Comparison of ENCODE assay signal across 8 cellular contexts in the genomic region with DNA sequence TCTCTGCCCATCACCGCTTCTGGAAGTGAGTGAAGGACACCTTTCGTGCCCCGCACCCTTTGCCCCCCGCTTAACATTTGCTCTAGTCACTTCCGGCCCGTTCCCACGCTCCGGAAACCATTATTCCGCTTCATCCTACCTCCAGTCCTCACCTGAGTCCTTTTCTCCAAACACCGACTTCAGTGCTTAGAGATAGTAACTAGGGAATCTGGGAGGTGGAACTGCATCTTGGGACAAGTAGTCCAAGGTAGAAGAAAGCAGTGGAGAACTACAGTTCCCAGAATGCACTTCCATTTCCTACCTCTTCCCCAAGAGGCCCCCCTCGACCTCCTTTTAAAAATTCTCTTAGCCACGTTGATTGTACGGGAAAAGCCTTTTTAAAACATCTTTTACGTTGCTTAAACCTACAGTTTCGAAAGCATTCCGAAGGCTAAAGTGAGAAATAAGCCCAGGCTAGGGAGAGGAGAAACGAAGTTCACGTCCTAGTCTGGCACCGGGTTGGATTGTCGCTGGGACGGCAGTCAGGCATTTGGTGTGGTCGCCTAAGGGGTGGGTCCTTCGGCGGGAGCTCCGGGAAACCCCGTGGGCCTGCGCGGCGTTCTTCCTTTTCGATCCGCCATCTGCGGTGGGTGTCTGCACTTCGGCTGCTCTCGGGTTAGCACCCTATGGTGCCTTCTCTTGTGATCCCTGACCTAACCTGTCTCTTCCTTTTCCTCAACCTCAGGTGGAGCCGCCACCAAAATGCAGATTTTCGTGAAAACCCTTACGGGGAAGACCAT. TPM values are rescaled to one million over a fixed set of nuclear protein-coding genes. Genes with fewer than 3 reads are reported as not detected.
DNase-seq lines count a peak whose midpoint lies in the region; ATAC-seq and TF ChIP-seq lines count a peak whose summit lies in the region.

CLHC1 (minus strand) TSS at position 210 of the 779 bp plus-strand sequence. CDS start 9,882 bp downstream, outside the sequence.
RPS27A (plus strand) TSS at position 605 of the 779 bp plus-strand sequence; CDS start at position 742, 137 bp downstream.

- H3K4me3 Mint-ChIP-seq in activated naive CD4-positive, alpha-beta T cell treated with anti-CD3 and anti-CD28 coated beads, Interleukin-2, amount 50 U/mL, for 24 hours, result peak within 1 kb of the TSS; percentile 99
- H3K4me3 Mint-ChIP-seq in glutamatergic neuron (ENCODE audit: unreplicated experiment), result peak within 1 kb of the TSS; percentile 100

- peaks cover 34% of the 10 kb centered on the region for H3F3A ChIP-seq in SK-N-SH (replicated peaks; ENCODE audit: insufficient read depth)

- H3K4me3 ChIP-seq in SK-N-SH (ENCODE audit: low read depth in 2 of 2, low read length in 1 of 2) (peak within 1 kb of the TSS; percentile 93 to 98), osteoblast (ENCODE audit: insufficient read depth, low read length) (peak within 1 kb of the TSS; percentile 96), thoracic aorta (peak within 1 kb of the TSS; percentile 99)

- TF ChIP-seq CTCF in SK-N-SH (IDR thresholded peaks at IDR 0.05) (no peak), glutamatergic neuron (IDR thresholded peaks at IDR 0.05; ENCODE audit: partially characterized antibody, unreplicated experiment) (peak; percentile 19), osteoblast (IDR thresholded peaks at IDR 0.05; ENCODE audit: extremely low read depth, low read depth, low read length) (no peak), thoracic aorta (IDR thresholded peaks at IDR 0.05) (peak; percentile 18)

- TF ChIP-seq RAD21 in SK-N-SH (IDR thresholded peaks at IDR 0.05; ENCODE audit: low read length), result no peak

- CTCF ChIA-PET in SK-N-SH (lab: Yijun Ruan, JAX), result interaction anchor here (1.0 to 1.4 kb wide), 3 partner anchors 10 to 199 kb away, joined by 3 to 4 read pairs (median 3); no protein-coding TSS in a partner anchor

- H3K4me1 Mint-ChIP-seq in activated naive CD4-positive, alpha-beta T cell treated with anti-CD3 and anti-CD28 coated beads, Interleukin-2, amount 50 U/mL, for 24 hours, result peaks cover 54% of the 10 kb centered on the region
- peaks cover 15% of the 10 kb centered on the region for H3K4me1 Mint-ChIP-seq in glutamatergic neuron (ENCODE audit: low read depth, unreplicated experiment)

- peaks cover 31% of the 10 kb centered on the region for H3K36me3 Mint-ChIP-seq in activated naive CD4-positive, alpha-beta T cell treated with anti-CD3 and anti-CD28 coated beads, Interleukin-2, amount 50 U/mL, for 24 hours
- H3K36me3 Mint-ChIP-seq in glutamatergic neuron (ENCODE audit: unreplicated experiment), result no peaks in the 10 kb centered on the region

- H3K36me3 ChIP-seq in SK-N-SH (replicated peaks in 1 of 2; ENCODE audit: control insufficient read depth in 1 of 2, insufficient read depth in 2 of 2, low read length in 1 of 2), result peaks cover 38 to 39% of the 10 kb centered on the region in 2 experiments
- H3K36me3 ChIP-seq in osteoblast (ENCODE audit: insufficient read depth, low read length), result peaks cover 40% of the 10 kb centered on the region
- peaks cover 23% of the 10 kb centered on the region for H3K36me3 ChIP-seq in thoracic aorta

- DNase-seq in GM04504 (ENCODE audit: low read depth), result peak; percentile 89
- peak; percentile 90 for DNase-seq in NCI-H1048 (lab: John Stamatoyannopoulos, UW)
- DNase-seq in SK-N-SH, result peak; percentile 92
- DNase-seq in glutamatergic neuron, result peak; percentile 95
- DNase-seq in osteoblast (ENCODE audit: insufficient read length, low spot score, missing footprints), result peak; percentile 95
- DNase-seq in thoracic aorta (ENCODE audit: low spot score), result no peak

- peak within 1 kb of the TSS; percentile 90 for H3K4me2 ChIP-seq in SK-N-SH
- peak within 1 kb of the TSS; percentile 99 for H3K4me2 ChIP-seq in osteoblast (ENCODE audit: insufficient read depth, low read length)

- peak within 1 kb of the TSS; percentile 95 to 98 for H3K27ac ChIP-seq in SK-N-SH (ENCODE audit: low read depth in 2 of 2, low read length in 1 of 2)
- H3K27ac ChIP-seq in osteoblast (ENCODE audit: low read depth, low read length), result peak within 1 kb of the TSS; percentile 99
- peak within 1 kb of the TSS; percentile 93 to 97 for H3K27ac ChIP-seq in thoracic aorta

- no peaks in the 10 kb centered on the region for H3K27me3 ChIP-seq in SK-N-SH (ENCODE audit: insufficient read depth)
- H3K27me3 ChIP-seq in osteoblast (ENCODE audit: insufficient read depth, low read length), result no peaks in the 10 kb centered on the region
- no peaks in the 10 kb centered on the region for H3K27me3 ChIP-seq in thoracic aorta (replicated peaks; ENCODE audit: insufficient read depth)

- peak; percentile 86 for ATAC-seq in HG02571 (IDR thresholded peaks at IDR 0.05; ENCODE audit: unreplicated experiment)
- ATAC-seq in thoracic aorta (ENCODE audit: insufficient number of reproducible peaks, low FRiP score, low read depth), result peak; percentile 98

- POLR2A ChIA-PET in SK-N-SH (lab: Yijun Ruan, JAX), result interaction anchor here (0.6 to 1.3 kb wide), 6 partner anchors 9 to 1221 kb away, joined by 3 to 6 read pairs (median 4); partner anchors contain the start of genes CCDC88A and CFAP36

- peaks cover 12 to 13% of the 10 kb centered on the region in 2 experiments; a peak in 3 of 4 replicates for H3K4me1 ChIP-seq in SK-N-SH (ENCODE audit: control insufficient read depth in 1 of 2, insufficient read depth in 2 of 2, low read depth in 1 of 2, low read length in 1 of 2)
- H3K4me1 ChIP-seq in osteoblast (ENCODE audit: insufficient read depth, low read length), result peaks cover 31% of the 10 kb centered on the region
- H3K4me1 ChIP-seq in thoracic aorta (ENCODE audit: control insufficient read depth in 1 of 2, low read depth in 2 of 2), result peaks cover 16 to 27% of the 10 kb centered on the region in 2 donors

- no peaks in the 10 kb centered on the region for H3K27me3 Mint-ChIP-seq in activated naive CD4-positive, alpha-beta T cell treated with anti-CD3 and anti-CD28 coated beads, Interleukin-2, amount 50 U/mL, for 24 hours
- peaks cover 11% of the 10 kb centered on the region for H3K27me3 Mint-ChIP-seq in glutamatergic neuron (ENCODE audit: unreplicated experiment)

- no peaks in the 10 kb centered on the region for H3K9me2 ChIP-seq in SK-N-SH

- peak within 1 kb of the TSS; percentile 96 for H2AFZ ChIP-seq in SK-N-SH (ENCODE audit: low read depth)
- H2AFZ ChIP-seq in osteoblast (ENCODE audit: low read length), result peak within 1 kb of the TSS; percentile 98

- under 1% methylated on average over 37 of the region's 37 CpGs for WGBS in SK-N-SH (ENCODE audit: low lambda C conversion rate)

- H4K20me1 ChIP-seq in SK-N-SH (ENCODE audit: insufficient read depth) (peaks cover 12% of the 10 kb centered on the region; the same call in 1 of the 2 replicates), osteoblast (ENCODE audit: insufficient read depth, low read length) (peaks cover 23% of the 10 kb centered on the region)

- no peaks in the 10 kb centered on the region for H3K9me3 Mint-ChIP-seq in activated naive CD4-positive, alpha-beta T cell treated with anti-CD3 and anti-CD28 coated beads, Interleukin-2, amount 50 U/mL, for 24 hours
- H3K9me3 Mint-ChIP-seq in glutamatergic neuron (ENCODE audit: unreplicated experiment), result peaks cover 14% of the 10 kb centered on the region

- H3K79me2 ChIP-seq in SK-N-SH (ENCODE audit: insufficient read depth) (peaks cover 62% of the 10 kb centered on the region), osteoblast (ENCODE audit: insufficient read depth, low read length) (peaks cover 70% of the 10 kb centered on the region)

- no peak for TF ChIP-seq EP300 in SK-N-SH (IDR thresholded peaks at IDR 0.05; ENCODE audit: borderline replicate concordance in 1 of 2, low read depth in 1 of 2, low read length in 1 of 2)

- peak within 1 kb of the TSS; percentile 98 for H3K9ac ChIP-seq in SK-N-SH

- H3K27ac Mint-ChIP-seq in activated naive CD4-positive, alpha-beta T cell treated with anti-CD3 and anti-CD28 coated beads, Interleukin-2, amount 50 U/mL, for 24 hours, result peak within 1 kb of the TSS; percentile 98
- H3K27ac Mint-ChIP-seq in glutamatergic neuron (ENCODE audit: unreplicated experiment), result peak within 1 kb of the TSS; percentile 96

- H3K9me3 ChIP-seq in SK-N-SH, result no peaks in the 10 kb centered on the region
- H3K9me3 ChIP-seq in osteoblast (ENCODE audit: low read depth, low read length), result no peaks in the 10 kb centered on the region
- H3K9me3 ChIP-seq in thoracic aorta, result no peaks in the 10 kb centered on the region

TF ChIP-seq in SK-N-SH, 30 proteins besides CTCF, POLR2A, EP300 and RAD21 (continues in another document):
- TF ChIP-seq, protein P1, sequence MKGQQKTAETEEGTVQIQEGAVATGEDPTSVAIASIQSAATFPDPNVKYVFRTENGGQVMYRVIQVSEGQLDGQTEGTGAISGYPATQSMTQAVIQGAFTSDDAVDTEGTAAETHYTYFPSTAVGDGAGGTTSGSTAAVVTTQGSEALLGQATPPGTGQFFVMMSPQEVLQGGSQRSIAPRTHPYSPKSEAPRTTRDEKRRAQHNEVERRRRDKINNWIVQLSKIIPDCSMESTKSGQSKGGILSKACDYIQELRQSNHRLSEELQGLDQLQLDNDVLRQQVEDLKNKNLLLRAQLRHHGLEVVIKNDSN (IDR thresholded peaks at IDR 0.05; ENCODE audit: borderline replicate concordance, low read depth), result peak; percentile 52; the same call in 1 of the 2 replicates
- TF ChIP-seq MXI1 (IDR thresholded peaks at IDR 0.05; ENCODE audit: low read depth, low read length) (peak; percentile 93), USF2 (IDR thresholded peaks at IDR 0.05; ENCODE audit: borderline replicate concordance, low read depth, low read length) (0 out of 2 replicates have a peak, but pooled peaks have one; percentile 18), JUND (IDR thresholded peaks at IDR 0.05) (no peak)

RNA-seq across cellular contexts. Expression of gene CLHC1, which starts in this region (rescaled TPM):
- polyA plus RNA-seq in SK-N-SH (2012; rRNA removed), result 3.8 and 7.7 TPM in 2 replicates
- 5.0 and 5.8 TPM in 2 replicates for polyA plus RNA-seq in SK-N-SH (2012; cell fraction: cytosol; rRNA removed)
- 8.8 and 26.5 TPM in 2 replicates for polyA plus RNA-seq in SK-N-SH (2012; cell fraction: nucleus; rRNA removed)
- total RNA-seq in glutamatergic neuron (ENCODE audit: unreplicated experiment) (19.8 TPM), osteoblast (13.6 and 14.5 TPM in 2 replicates), thoracic aorta (1 to 10 TPM in 1 of 2 donors, under 1 TPM in 1; 0.28 to 8.4 TPM)

RNA-seq across cellular contexts. Expression of gene RPS27A, which starts in this region (rescaled TPM):
- polyA plus RNA-seq in SK-N-SH (2012; rRNA removed), result 1,777 and 2,471 TPM in 2 replicates
- 3,120 and 3,746 TPM in 2 replicates for polyA plus RNA-seq in SK-N-SH (2012; cell fraction: cytosol; rRNA removed)
- 421 and 492 TPM in 2 replicates for polyA plus RNA-seq in SK-N-SH (2012; cell fraction: nucleus; rRNA removed)
- 437 TPM for total RNA-seq in glutamatergic neuron (ENCODE audit: unreplicated experiment)
- total RNA-seq in osteoblast, result 641 and 683 TPM in 2 replicates
- 100 to 1,000 TPM; 786 to 831 TPM for total RNA-seq in thoracic aorta

Comparison
In these comparisons a context has a peak if more than half of its experiments do, and no peak if none do; other contexts are left out.
1. CTCF ChIP-seq: peak in glutamatergic neuron (single experiment) and thoracic aorta (single experiment); none in SK-N-SH (single experiment) and osteoblast (single experiment).
2. Peak in every context shown above with its lines, with median percentiles within 50 percentile points of each other: H3K27ac ChIP-seq and H3K4me3 ChIP-seq.